14 cellular contexts compared by ENCODE assay signal in genomic region chr2:45994060-45994459, GRCh38.
"Had no signal": no experiment of that assay in that cellular context is flagged by ENCODE, and none has a peak within 500 bp of the region (broad histone marks: within the 10 kb centered on the region; RNA-seq: fewer than 3 reads in every experiment).

No MANE protein-coding gene starts in this region.

- H3K27ac ChIP-seq: cardiac muscle cell, foreskin keratinocyte, hepatocyte, left ventricle myocardium inferior, parathyroid adenoma, WERI-Rb-1 had no signal

- H3K4me3 Mint-ChIP-seq: activated naive CD8-positive, alpha-beta T cell treated with anti-CD3 and anti-CD28 coated beads for 36 hours; activated T-cell treated with anti-CD3 and anti-CD28 coated beads, Interleukin-2, amount 50 U/mL, for 24 hours; activated T-helper 17 cell treated with anti-CD3 and anti-CD28 coated beads, Interleukin-2, amount 50 U/mL, for 72 hours; dendritic cell treated with granulocyte-macrophage colony-stimulating factor and Interleukin-4, amounts not matched to agents 40 ng/mL and 50 ng/mL, for 4 days; immature natural killer cell; memory B cell; natural killer cell treated with Interleukin-12 subunit alpha and Interleukin-12 subunit beta and Interleukin-15 and Interleukin-18, amount 100 ng/mL, for 72 hours; stimulated activated naive CD8-positive, alpha-beta T cell treated with anti-CD3 and anti-CD28 coated beads, Interleukin-15, Interleukin-2, amounts not matched to agents 100 ng/mL and 50 ng/mL, for 24 hours had no signal

- H3K27me3 Mint-ChIP-seq: activated naive CD8-positive, alpha-beta T cell treated with anti-CD3 and anti-CD28 coated beads for 36 hours; activated T-cell treated with anti-CD3 and anti-CD28 coated beads, Interleukin-2, amount 50 U/mL, for 24 hours; activated T-helper 17 cell treated with anti-CD3 and anti-CD28 coated beads, Interleukin-2, amount 50 U/mL, for 72 hours; dendritic cell treated with granulocyte-macrophage colony-stimulating factor and Interleukin-4, amounts not matched to agents 40 ng/mL and 50 ng/mL, for 4 days; memory B cell; natural killer cell treated with Interleukin-12 subunit alpha and Interleukin-12 subunit beta and Interleukin-15 and Interleukin-18, amount 100 ng/mL, for 72 hours; stimulated activated naive CD8-positive, alpha-beta T cell treated with anti-CD3 and anti-CD28 coated beads, Interleukin-15, Interleukin-2, amounts not matched to agents 100 ng/mL and 50 ng/mL, for 24 hours had no signal

- H3K9me3 ChIP-seq: left ventricle myocardium inferior had no signal

- H2AFZ ChIP-seq: hepatocyte, parathyroid adenoma had no signal

- H3K9me3 Mint-ChIP-seq: activated naive CD8-positive, alpha-beta T cell treated with anti-CD3 and anti-CD28 coated beads for 36 hours; activated T-cell treated with anti-CD3 and anti-CD28 coated beads, Interleukin-2, amount 50 U/mL, for 24 hours; activated T-helper 17 cell treated with anti-CD3 and anti-CD28 coated beads, Interleukin-2, amount 50 U/mL, for 72 hours; dendritic cell treated with granulocyte-macrophage colony-stimulating factor and Interleukin-4, amounts not matched to agents 40 ng/mL and 50 ng/mL, for 4 days; immature natural killer cell; memory B cell; natural killer cell treated with Interleukin-12 subunit alpha and Interleukin-12 subunit beta and Interleukin-15 and Interleukin-18, amount 100 ng/mL, for 72 hours; stimulated activated naive CD8-positive, alpha-beta T cell treated with anti-CD3 and anti-CD28 coated beads, Interleukin-15, Interleukin-2, amounts not matched to agents 100 ng/mL and 50 ng/mL, for 24 hours had no signal

- H3K4me1 ChIP-seq: foreskin keratinocyte, parathyroid adenoma had no signal

- H3K27me3 ChIP-seq: cardiac muscle cell, foreskin keratinocyte, hepatocyte had no signal

- H3K36me3 ChIP-seq: cardiac muscle cell, WERI-Rb-1 had no signal

- ATAC-seq: natural killer cell treated with Interleukin-12 subunit alpha and Interleukin-12 subunit beta and Interleukin-15 and Interleukin-18, amount 100 ng/mL, for 72 hours had no signal

- DNase-seq: left ventricle myocardium inferior had no signal

- H3K27ac Mint-ChIP-seq: activated T-helper 17 cell treated with anti-CD3 and anti-CD28 coated beads, Interleukin-2, amount 50 U/mL, for 72 hours; dendritic cell treated with granulocyte-macrophage colony-stimulating factor and Interleukin-4, amounts not matched to agents 40 ng/mL and 50 ng/mL, for 4 days; immature natural killer cell; memory B cell; natural killer cell treated with Interleukin-12 subunit alpha and Interleukin-12 subunit beta and Interleukin-15 and Interleukin-18, amount 100 ng/mL, for 72 hours; stimulated activated naive CD8-positive, alpha-beta T cell treated with anti-CD3 and anti-CD28 coated beads, Interleukin-15, Interleukin-2, amounts not matched to agents 100 ng/mL and 50 ng/mL, for 24 hours had no signal

- H3K4me2 ChIP-seq: hepatocyte had no signal

- H3K4me3 ChIP-seq: cardiac muscle cell, hepatocyte, left ventricle myocardium inferior had no signal

- H3K4me1 Mint-ChIP-seq: activated T-helper 17 cell treated with anti-CD3 and anti-CD28 coated beads, Interleukin-2, amount 50 U/mL, for 72 hours; immature natural killer cell; memory B cell had no signal

- H3K36me3 Mint-ChIP-seq: activated naive CD8-positive, alpha-beta T cell treated with anti-CD3 and anti-CD28 coated beads for 36 hours; natural killer cell treated with Interleukin-12 subunit alpha and Interleukin-12 subunit beta and Interleukin-15 and Interleukin-18, amount 100 ng/mL, for 72 hours had no signal

- H3K79me2 ChIP-seq: hepatocyte had no signal

- H3K9ac ChIP-seq: parathyroid adenoma had no signal
